Comparison of ENCODE assay signal across 8 cellular contexts in genomic region chr18:77131100-77131651, GRCh38. TPM values are rescaled to one million over a fixed set of nuclear protein-coding genes. Genes with fewer than 3 reads are reported as not detected.
DNase-seq lines count a peak whose midpoint lies in the region; ATAC-seq and TF ChIP-seq lines count a peak whose summit lies in the region.

No MANE protein-coding gene starts in this region.

- no peak for ATAC-seq in GM21723 (IDR thresholded peaks at IDR 0.05; ENCODE audit: unreplicated experiment)

- peak overlapping the region; percentile 96 for H3K27ac ChIP-seq in brain microvascular endothelial cell

- no peaks in the 10 kb centered on the region for H3K27me3 ChIP-seq in brain microvascular endothelial cell (replicated peaks)

- TF ChIP-seq CTCF in brain microvascular endothelial cell (IDR thresholded peaks at IDR 0.05; ENCODE audit: low read depth, low read length, missing control alignments): no peak

- peak overlapping the region; percentile 66 for H3K4me3 ChIP-seq in brain microvascular endothelial cell (ENCODE audit: low read depth, low read length)

- in situ Hi-C loops in SK-MEL-5 (cut with HindIII; ENCODE audit: low pct_unique_long_range_greater_than_20kb, low sequenced_read_pairs) (no loop called here), brain microvascular endothelial cell (cut with HindIII; ENCODE audit: low pct_ligation_motif_present, low sequenced_read_pairs) (no loop called here)

- no peaks in the 10 kb centered on the region for H3K36me3 ChIP-seq in brain microvascular endothelial cell (replicated peaks)

- DNase-seq in NK-92 treated with Interleukin-12 subunit alpha and Interleukin-12 subunit beta, amount 100 ng/mL, for 24 hours (lab: John Stamatoyannopoulos, UW): peak; percentile 45
- DNase-seq in NK-92 (lab: John Stamatoyannopoulos, UW; ENCODE audit: unreplicated experiment) (no peak), SK-MEL-5 (ENCODE audit: low read depth, low spot score) (peak; percentile 71), brain microvascular endothelial cell (peak; percentile 45), kidney tubule cell (ENCODE audit: low spot score) (peak; percentile 56), NCI-H2107 (lab: John Stamatoyannopoulos, UW) (no peak)
- DNase-seq in stimulated activated CD4-positive, alpha-beta T cell treated with anti-CD3 and anti-CD28 coated beads, Interleukin-2, amount 100 ng/mL, for 4 hours (ENCODE audit: low read depth): peak; percentile 66

RNA-seq across cellular contexts. Expression of gene MBP, which starts 1.4 kb away (rescaled TPM):
- 57.8 and 65.2 TPM in 2 replicates for total RNA-seq in SK-MEL-5 (2014; rRNA removed; shearing (Covaris generic))
- polyA plus RNA-seq in SK-MEL-5 (2015; cell fraction: cytosol; rRNA removed): 49.0 and 57.1 TPM in 2 replicates
- 47.9 and 55.1 TPM in 2 replicates for polyA plus RNA-seq in SK-MEL-5 (2015; cell fraction: nucleus; rRNA removed)

Comparison
In these comparisons a context has a peak if more than half of its experiments do, and no peak if none do; other contexts are left out.
1. DNase-seq: peak in NK-92 treated with Interleukin-12 subunit alpha and Interleukin-12 subunit beta, amount 100 ng/mL, for 24 hours (single experiment), SK-MEL-5 (single experiment), brain microvascular endothelial cell (single experiment), kidney tubule cell (single experiment) and stimulated activated CD4-positive, alpha-beta T cell treated with anti-CD3 and anti-CD28 coated beads, Interleukin-2, amount 100 ng/mL, for 4 hours (single experiment); none in NK-92 (single experiment) and NCI-H2107 (single experiment).